1 cellular context compared by ENCODE assay signal in genomic region chr4:137733174-137734141, GRCh38.
TF ChIP-seq lines count a peak whose summit lies in the region.

No MANE protein-coding gene starts in this region.

TF ChIP-seq in IMR-90, 13 proteins besides CTCF, POLR2A, EP300 and RAD21:
- TF ChIP-seq SMC3 (IDR thresholded peaks at IDR 0.05; ENCODE audit: low read depth, low read length): 0 out of 2 replicates have a peak, but pooled peaks have one; percentile 11
